Comparison of ENCODE assay signal across 17 cellular contexts in genomic region chr9:135552021-135552697, GRCh38. TPM values are rescaled to one million over a fixed set of nuclear protein-coding genes. Genes with fewer than 3 reads are reported as not detected.
A peak's percentile ranks its signal among the peaks of the same experiment; 100 is the strongest.
DNase-seq lines count a peak whose midpoint lies in the region; TF ChIP-seq lines count a peak whose summit lies in the region.
"Had no signal": no experiment of that assay in that cellular context is flagged by ENCODE, and none has a peak within 500 bp of the region (broad histone marks: within the 10 kb centered on the region; RNA-seq: fewer than 3 reads in every experiment).

No MANE protein-coding gene starts in this region.

- H2AK5ac ChIP-seq in neuronal stem cell (ENCODE audit: low read depth, low read length): peak overlapping the region; percentile 81

- H2AFZ ChIP-seq in neuronal stem cell (ENCODE audit: low read length) (no peak overlapping the region), MM.1S (ENCODE audit: low read length) (no peak overlapping the region)

- H3K9me3 ChIP-seq in neuronal stem cell (replicated peaks in 1 of 2; ENCODE audit: control insufficient read depth in 2 of 2, insufficient read depth in 1 of 2, low read depth in 1 of 2, low read length in 2 of 2) (no peaks in the 10 kb centered on the region), suprapubic skin (no peaks in the 10 kb centered on the region), MM.1S (replicated peaks; ENCODE audit: insufficient read depth, low read length) (no peaks in the 10 kb centered on the region)
- H3K9me3 ChIP-seq: A549 had no signal

- TF ChIP-seq CTCF in suprapubic skin (IDR thresholded peaks at IDR 0.05) (no peak), MM.1S (IDR thresholded peaks at IDR 0.05; ENCODE audit: low read length) (no peak)

- H4K91ac ChIP-seq in neuronal stem cell (ENCODE audit: low read depth, low read length, poor library complexity): no peak overlapping the region

- H3K9ac ChIP-seq in neuronal stem cell (ENCODE audit: low read depth, low read length, poor library complexity): no peak overlapping the region
- H3K9ac ChIP-seq in MM.1S (ENCODE audit: low read length): no peak overlapping the region

- H3K14ac ChIP-seq in neuronal stem cell (ENCODE audit: low read length): peak overlapping the region; percentile 71

- no peak overlapping the region for H2BK5ac ChIP-seq in neuronal stem cell (ENCODE audit: low read length)

- TF ChIP-seq EP300 in suprapubic skin (IDR thresholded peaks at IDR 0.05): no peak

- DNase-seq in islet precursor cell: peak; percentile 38
- no peak for DNase-seq in neuronal stem cell (ENCODE audit: low spot score)
- peak; percentile 35 to 77 for DNase-seq in suprapubic skin (ENCODE audit: low spot score in 2 of 2)
- no peak for DNase-seq in nucleus accumbens (lab: John Stamatoyannopoulos, UW)
- no peak for DNase-seq in stimulated activated CD4-positive, alpha-beta T cell treated with anti-CD3 and anti-CD28 coated beads, Interleukin-15, amount 100 ng/mL, for 24 hours
- DNase-seq in MM.1S: no peak
- DNase-seq: AML-193; Calu3; CD8-positive, alpha-beta T cell; DMS79 treated with DMSO at 0.1 percent for 48 hours; GF-D8; GOT3; HFFc6; IMR-90 had no signal

- no peaks in the 10 kb centered on the region for H4K20me1 ChIP-seq in MM.1S (ENCODE audit: insufficient read depth, low read length)

- no peaks in the 10 kb centered on the region for H3K36me3 ChIP-seq in neuronal stem cell (replicated peaks in 1 of 2; ENCODE audit: control insufficient read depth in 2 of 2, insufficient read depth in 2 of 2, low read length in 2 of 2)
- H3K36me3 ChIP-seq in suprapubic skin: no peaks in the 10 kb centered on the region
- no peaks in the 10 kb centered on the region for H3K36me3 ChIP-seq in MM.1S (replicated peaks; ENCODE audit: insufficient read depth, low read length)

- H3K4me1 ChIP-seq in neuronal stem cell (ENCODE audit: control insufficient read depth in 2 of 2, insufficient read depth in 1 of 2, low read depth in 1 of 2, low read length in 2 of 2) (no peaks in the 10 kb centered on the region), suprapubic skin (no peaks in the 10 kb centered on the region), MM.1S (ENCODE audit: low read length) (no peaks in the 10 kb centered on the region)

- H3K27ac ChIP-seq in neuronal stem cell (replicated peaks; ENCODE audit: low read length) (no peak overlapping the region), suprapubic skin (no peak overlapping the region), MM.1S (ENCODE audit: low read length) (no peak overlapping the region)
- H3K27ac ChIP-seq: A549 had no signal

- no peak overlapping the region for H2BK12ac ChIP-seq in neuronal stem cell (ENCODE audit: low read length)

- no peak overlapping the region for H3K23ac ChIP-seq in neuronal stem cell (ENCODE audit: low read depth, low read length, poor library complexity)

- peak overlapping the region; percentile 76 for H3K18ac ChIP-seq in neuronal stem cell (ENCODE audit: low read length)

- no peaks in the 10 kb centered on the region for H3K79me2 ChIP-seq in MM.1S (ENCODE audit: low read length)

- H3K4me2 ChIP-seq in neuronal stem cell (ENCODE audit: insufficient read depth, low read length, poor library complexity, severe bottlenecking) (no peak overlapping the region), MM.1S (ENCODE audit: low read depth, low read length) (no peak overlapping the region)
- H3K4me2 ChIP-seq: A549 had no signal

- H3K9me2 ChIP-seq in MM.1S (replicated peaks; ENCODE audit: insufficient read depth, low read length): no peaks in the 10 kb centered on the region

- no peak overlapping the region for H2BK120ac ChIP-seq in neuronal stem cell (ENCODE audit: low read depth, low read length)

- H3K27me3 ChIP-seq in neuronal stem cell (ENCODE audit: control insufficient read depth in 3 of 3, insufficient read depth in 3 of 3, low read depth in 1 of 3, low read length in 3 of 3): peaks cover 0 to 27% (median 0%) of the 10 kb centered on the region in 3 experiments
- H3K27me3 ChIP-seq in suprapubic skin: peaks cover 16% of the 10 kb centered on the region
- peaks cover 33% of the 10 kb centered on the region for H3K27me3 ChIP-seq in MM.1S (replicated peaks; ENCODE audit: insufficient read depth, low read length)

- H4K8ac ChIP-seq in neuronal stem cell (ENCODE audit: low read depth, low read length): no peak overlapping the region

- no peak overlapping the region for H3K4me3 ChIP-seq in neuronal stem cell (ENCODE audit: low read length in 2 of 2)
- no peak overlapping the region for H3K4me3 ChIP-seq in suprapubic skin
- no peak overlapping the region for H3K4me3 ChIP-seq in MM.1S (ENCODE audit: low read length)
- H3K4me3 ChIP-seq: A549 had no signal

- no peak overlapping the region for H3K4ac ChIP-seq in neuronal stem cell (ENCODE audit: low read length)

- no peak for TF ChIP-seq POLR2A in suprapubic skin (IDR thresholded peaks at IDR 0.05)

- WGBS in neuronal stem cell (ENCODE audit: extremely low coverage in 2 of 2, insufficient read length in 2 of 2, insufficient replicate concordance in 1 of 2), 2 donors: no CpG with 5 or more reads among the region's 18 CpGs
- 70% methylated on average over 9 of the region's 18 CpGs for WGBS in suprapubic skin

- H3K79me1 ChIP-seq in neuronal stem cell (ENCODE audit: low read depth, low read length): peaks cover 2% of the 10 kb centered on the region

- H2BK15ac ChIP-seq in neuronal stem cell (ENCODE audit: low read length): no peak overlapping the region

- no peaks in the 10 kb centered on the region for H3F3A ChIP-seq in MM.1S (ENCODE audit: insufficient read depth, low read length)

RNA-seq across cellular contexts. Expression of gene OBP2A, which starts 6.2 kb away (rescaled TPM):
- not detected for polyA plus RNA-seq in neuronal stem cell (2013, experiment 1 of 2)
- polyA plus RNA-seq in neuronal stem cell (2013, experiment 2 of 2): not detected
- 1 to 10 TPM in 3 of 4 donors, not detected in 1; 1.0 to 3.9 (median 1.7) TPM for total RNA-seq in suprapubic skin
- total RNA-seq: Calu3; CD8-positive, alpha-beta T cell; H7; HFFc6; IMR-90 had no signal
- polyA plus RNA-seq: A549, BJ, IMR-90 had no signal

RNA-seq across cellular contexts. Expression of gene PAEP, which starts 9.4 kb away (rescaled TPM):
- polyA plus RNA-seq in neuronal stem cell (2013, experiment 1 of 2): not detected
- polyA plus RNA-seq in neuronal stem cell (2013, experiment 2 of 2): not detected
- 1 to 10 TPM in 1 of 4 donors, not detected in 3; 5.6 TPM for total RNA-seq in suprapubic skin
- total RNA-seq: CD8-positive, alpha-beta T cell; H7; HFFc6; IMR-90 had no signal
- polyA plus RNA-seq: A549, BJ, IMR-90 had no signal

RNA-seq across cellular contexts. Expression of gene LCN1, which starts 30.9 kb away (rescaled TPM):
- not detected for polyA plus RNA-seq in neuronal stem cell (2013, experiment 1 of 2)
- polyA plus RNA-seq in neuronal stem cell (2013, experiment 2 of 2): not detected
- total RNA-seq in suprapubic skin: not detected
- total RNA-seq: Calu3; CD8-positive, alpha-beta T cell; H7; IMR-90 had no signal
- polyA plus RNA-seq: A549, BJ, IMR-90 had no signal

RNA-seq across cellular contexts. Expression of gene MRPS2, which starts 51.7 kb away (rescaled TPM):
- 88.3 TPM for polyA plus RNA-seq in neuronal stem cell (2013, experiment 1 of 2)
- 78.9 TPM for polyA plus RNA-seq in neuronal stem cell (2013, experiment 2 of 2)
- total RNA-seq in suprapubic skin: 10 to 100 TPM; 51.5 to 61.7 (median 55.1) TPM

Comparison
In these comparisons a context has a peak if more than half of its experiments do, and no peak if none do; other contexts are left out.
1. DNase-seq: peak in islet precursor cell (single experiment) and suprapubic skin (2 of 2); none in neuronal stem cell (single experiment), nucleus accumbens (0 of 56), stimulated activated CD4-positive, alpha-beta T cell treated with anti-CD3 and anti-CD28 coated beads, Interleukin-15, amount 100 ng/mL, for 24 hours (single experiment) and MM.1S (single experiment).